Comparison of ENCODE assay signal across 14 cellular contexts in genomic region chr1:85550784-85551516, GRCh38. TPM values are rescaled to one million over a fixed set of nuclear protein-coding genes. Genes with fewer than 3 reads are reported as not detected.
A peak's percentile ranks its signal among the peaks of the same experiment; 100 is the strongest.
DNase-seq lines count a peak whose midpoint lies in the region; ATAC-seq, FAIRE-seq and TF ChIP-seq lines count a peak whose summit lies in the region.
"Had no signal": no experiment of that assay in that cellular context is flagged by ENCODE, and none has a peak within 500 bp of the region (broad histone marks: within the 10 kb centered on the region; RNA-seq: fewer than 3 reads in every experiment).

No MANE protein-coding gene starts in this region.

- H4K20me1 ChIP-seq in GM23248 (ENCODE audit: insufficient read depth): peaks cover 41% of the 10 kb centered on the region

- TF ChIP-seq CTCF in RWPE2 (IDR thresholded peaks at IDR 0.05; ENCODE audit: poor library complexity, severe bottlenecking): no peak
- no peak for TF ChIP-seq CTCF in kidney (IDR thresholded peaks at IDR 0.05; ENCODE audit: borderline replicate concordance, extremely low read depth, insufficient read depth)

- H3K4me2 ChIP-seq in GM23248 (ENCODE audit: unreplicated experiment): peak overlapping the region; percentile 25

- H3K4me1 ChIP-seq in GM23248 (ENCODE audit: insufficient read depth) (peaks cover 91% of the 10 kb centered on the region), RWPE2 (ENCODE audit: insufficient read depth, poor library complexity, severe bottlenecking) (peaks cover 30% of the 10 kb centered on the region), kidney (ENCODE audit: control insufficient read depth in 1 of 2, insufficient read depth in 1 of 2, low read depth in 1 of 2, low read length in 2 of 2) (no peaks in the 10 kb centered on the region)

- peaks cover 100% of the 10 kb centered on the region for H3K79me2 ChIP-seq in GM23248 (ENCODE audit: insufficient read depth)

- H3K4me3 ChIP-seq in GM23248: no peak overlapping the region
- H3K4me3 ChIP-seq in RWPE2 (ENCODE audit: severe bottlenecking): no peak overlapping the region
- H3K4me3 ChIP-seq in skeletal muscle cell (ENCODE audit: low read depth, low read length): no peak overlapping the region
- H3K4me3 ChIP-seq in kidney (ENCODE audit: low read length in 2 of 2): no peak overlapping the region

- FAIRE-seq in kidney (lab: Jason Lieb, UNC): no peak
- FAIRE-seq: GM12892 had no signal

- peaks cover 23% of the 10 kb centered on the region; the same call in 1 of the 2 replicates for H3K36me3 ChIP-seq in GM23248 (ENCODE audit: low read depth)
- H3K36me3 ChIP-seq in RWPE2 (ENCODE audit: low read depth): no peaks in the 10 kb centered on the region
- H3K36me3 ChIP-seq in kidney (ENCODE audit: control insufficient read depth in 1 of 2, insufficient read depth in 2 of 2, low read length in 2 of 2): no peaks in the 10 kb centered on the region

- H3K27me3 ChIP-seq in GM23248 (replicated peaks; ENCODE audit: insufficient read depth) (no peaks in the 10 kb centered on the region), RWPE2 (ENCODE audit: insufficient read depth, poor library complexity, severe bottlenecking) (no peaks in the 10 kb centered on the region)

- WGBS in GM23248 (ENCODE audit: low coverage in 1 of 2, low lambda C conversion rate in 2 of 2, missing lambda C conversion rate in 2 of 2), 2 experiments: 66 to 71% methylated on average over 5 of the region's 5 CpGs

- H2AFZ ChIP-seq in GM23248: no peak overlapping the region

- ATAC-seq in RWPE2 (ENCODE audit: low read depth): peak; percentile 95
- no peak for ATAC-seq in GM21619 (IDR thresholded peaks at IDR 0.05; ENCODE audit: unreplicated experiment)
- ATAC-seq in GM18502 (IDR thresholded peaks at IDR 0.05; ENCODE audit: poor library complexity, unreplicated experiment): no peak

- H3K9me3 ChIP-seq in GM23248 (ENCODE audit: low read depth) (no peaks in the 10 kb centered on the region), RWPE2 (ENCODE audit: severe bottlenecking) (no peaks in the 10 kb centered on the region), kidney (ENCODE audit: control insufficient read depth in 1 of 2, low read length in 2 of 2) (no peaks in the 10 kb centered on the region)

- H3F3A ChIP-seq in GM23248 (ENCODE audit: insufficient read depth): peaks cover 95% of the 10 kb centered on the region

- H3K27ac ChIP-seq in GM23248 (peak overlapping the region; percentile 55), RWPE2 (ENCODE audit: poor library complexity, severe bottlenecking) (peak overlapping the region; percentile 56), kidney (ENCODE audit: low read depth in 2 of 2, low read length in 2 of 2) (no peak overlapping the region)

- H3K9me2 ChIP-seq in GM23248 (ENCODE audit: insufficient read depth): no peaks in the 10 kb centered on the region

- intact Hi-C loops in kidney (cut with DNase I): no loop called here

- H3K9ac ChIP-seq in GM23248 (peak overlapping the region; percentile 7; the same call in 1 of the 2 replicates), kidney (ENCODE audit: low read length in 2 of 2) (no peak overlapping the region)

- DNase-seq in GM23248: peak; percentile 78
- DNase-seq in RWPE2 (ENCODE audit: low spot score): no peak
- DNase-seq in fibroblast of peridontal ligament (ENCODE audit: extremely low read depth): peak; percentile 83
- peak; percentile 69 for DNase-seq in skeletal muscle cell (ENCODE audit: low read depth)
- no peak for DNase-seq in kidney
- no peak for DNase-seq in NCI-H1930 (lab: John Stamatoyannopoulos, UW)
- DNase-seq: activated CD8-positive, alpha-beta memory T cell treated with anti-CD3 and anti-CD28 coated beads, Interleukin-2, amount 50 U/mL, for 4 hours; central memory CD4-positive, alpha-beta T cell; head of caudate nucleus; NCI-H510A; T-helper 1 cell had no signal

- in situ Hi-C loops in GM23248 (cut with MboI): no loop called here

RNA-seq across cellular contexts. Expression of gene CCN1, which starts 29.6 kb away (rescaled TPM):
- 93.5 and 106 TPM in 2 replicates for total RNA-seq in GM23248 (2014; rRNA removed; shearing (Covaris generic))
- 930 and 943 TPM in 2 replicates for polyA plus RNA-seq in GM23248 (2016; fragmentation: Nextera tagmentation; extraction: Ambion mirVana)
- 61.3 TPM for total RNA-seq in kidney
- polyA plus RNA-seq in kidney (ENCODE audit: insufficient read depth, low read depth, low replicate concordance): 79.1 TPM

Comparison
In these comparisons a context has a peak if more than half of its experiments do, and no peak if none do; other contexts are left out.
1. DNase-seq: peak in GM23248 (single experiment), fibroblast of peridontal ligament (single experiment) and skeletal muscle cell (single experiment); none in RWPE2 (single experiment), kidney (single experiment) and NCI-H1930 (0 of 2).
2. H3K27ac ChIP-seq: peak in GM23248 (single experiment) and RWPE2 (single experiment); none in kidney (0 of 2).